ENCODE assay signal across 27 cellular contexts in genomic region chr6:38801305-38801704, GRCh38.
DNase-seq lines count a peak whose midpoint lies in the region; ATAC-seq, FAIRE-seq and TF ChIP-seq lines count a peak whose summit lies in the region.
"Had no signal": no experiment of that assay in that cellular context is flagged by ENCODE, and none has a peak within 500 bp of the region (broad histone marks: within the 10 kb centered on the region; RNA-seq: fewer than 3 reads in every experiment).

No MANE protein-coding gene starts in this region.

- H3K9me3 ChIP-seq in endothelial cell of umbilical vein (replicated peaks; ENCODE audit: control insufficient read depth, insufficient read depth, low read length) = no peaks in the 10 kb centered on the region
- H3K9me3 ChIP-seq in adrenal gland (replicated peaks in 1 of 3) = no peaks in the 10 kb centered on the region
- H3K9me3 ChIP-seq: BE2C, MG63, SJSA1 had no signal

- TF ChIP-seq POLR2A in endothelial cell of umbilical vein (IDR thresholded peaks at IDR 0.05; ENCODE audit: low read depth, low read length) = no peak
- no peak for TF ChIP-seq POLR2A in adrenal gland (IDR thresholded peaks at IDR 0.05)

- peaks cover 38% of the 10 kb centered on the region for H3K4me1 ChIP-seq in endothelial cell of umbilical vein (ENCODE audit: control insufficient read depth, extremely low read depth, insufficient read depth, low read length)
- H3K4me1 ChIP-seq in adrenal gland (replicated peaks in 1 of 2) = no peaks in the 10 kb centered on the region
- H3K4me1 ChIP-seq: SJSA1 had no signal

- H3K27me3 ChIP-seq in endothelial cell of umbilical vein (ENCODE audit: control insufficient read depth in 2 of 2, insufficient read depth in 2 of 2, low read length in 2 of 2) = no peaks in the 10 kb centered on the region
- H3K27me3 ChIP-seq in adrenal gland = peaks cover 5% of the 10 kb centered on the region
- H3K27me3 ChIP-seq: BE2C, SJSA1 had no signal

- ATAC-seq in HG03097 (IDR thresholded peaks at IDR 0.05; ENCODE audit: low FRiP score, unreplicated experiment) = no peak
- ATAC-seq: Right ventricle myocardium inferior had no signal

- no peaks in the 10 kb centered on the region for H3K9me1 ChIP-seq in endothelial cell of umbilical vein (replicated peaks; ENCODE audit: control insufficient read depth, extremely low read depth, insufficient read depth, low read length)

- no peak for TF ChIP-seq CTCF in D721Med (IDR thresholded peaks at IDR 0.05; ENCODE audit: insufficient read depth, missing control alignments)
- no peak for TF ChIP-seq CTCF in endothelial cell of umbilical vein (IDR thresholded peaks at IDR 0.05; ENCODE audit: extremely low read depth in 1 of 2, insufficient read depth in 1 of 2, low read depth in 1 of 2, low read length in 2 of 2)
- no peak for TF ChIP-seq CTCF in adrenal gland (IDR thresholded peaks at IDR 0.05)

- H3K36me3 ChIP-seq in endothelial cell of umbilical vein (ENCODE audit: control insufficient read depth in 2 of 2, extremely low read depth in 1 of 2, insufficient read depth in 2 of 2, low read length in 2 of 2) (no peaks in the 10 kb centered on the region), adrenal gland (replicated peaks in 1 of 2) (no peaks in the 10 kb centered on the region)
- H3K36me3 ChIP-seq: BE2C, MG63, SJSA1 had no signal

- BruUV-seq in endothelial cell of umbilical vein (replicated peaks; lab: Mats Ljungman, UMichigan) = no TSS peak

- no peak overlapping the region for H3K4me3 ChIP-seq in endothelial cell of umbilical vein (replicated peaks in 1 of 3; ENCODE audit: insufficient read depth in 1 of 3, low read depth in 1 of 3, low read length in 3 of 3)
- H3K4me3 ChIP-seq in adrenal gland = no peak overlapping the region
- H3K4me3 ChIP-seq: MG63, PC-9, SJSA1 had no signal

- H3K27ac ChIP-seq in endothelial cell of umbilical vein (ENCODE audit: insufficient read depth, low read depth, low read length) = no peak overlapping the region
- no peak overlapping the region for H3K27ac ChIP-seq in adrenal gland
- no peak overlapping the region for H3K27ac ChIP-seq in caudate nucleus (ENCODE audit: low read depth, low read length)
- H3K27ac ChIP-seq: PC-9, SJSA1 had no signal

- CTCF ChIA-PET in endothelial cell of umbilical vein (lab: Charles Lee) = no interaction called here

- dilution Hi-C loops in endothelial cell of umbilical vein (cut with MboI; ENCODE audit: extremely low pct_ligation_motif_present, low sequenced_read_pairs) = no loop called here

- intact Hi-C loops in endothelial cell of umbilical vein (cut with micrococcal nuclease) (no loop called here), adrenal gland (cut with DNase I) (no loop called here)

- H3K79me2 ChIP-seq in endothelial cell of umbilical vein (ENCODE audit: control insufficient read depth, insufficient read depth, low read length) = no peaks in the 10 kb centered on the region

- POLR2A ChIA-PET in endothelial cell of umbilical vein (lab: Charles Lee) = no interaction called here

- DNase-seq in D721Med (ENCODE audit: insufficient read length, low spot score) (no peak), NCI-H2171 (lab: John Stamatoyannopoulos, UW) (peak; percentile 15), NCI-H82 (lab: John Stamatoyannopoulos, UW) (peak; percentile 75), endothelial cell of umbilical vein (ENCODE audit: low read depth, low spot score) (peak; percentile 26), adrenal gland (no peak), caudate nucleus (lab: John Stamatoyannopoulos, UW) (no peak)
- DNase-seq in stimulated activated CD4-positive, alpha-beta T cell treated with anti-CD3 and anti-CD28 coated beads, Interleukin-4, amount 100 ng/mL, for 4 hours = no peak
- DNase-seq: 8988T; ACHN; BE2C; CD8-positive, alpha-beta memory T cell; GOT3; HCEC 1CT; IMR-90; KG1; MG63; NCI-H1105 treated with DMSO at 0.1 percent for 48 hours; NCI-H146; NCI-H2081; NCI-H345; NCI-H526 treated with DMSO at 0.1 percent for 48 hours; NK-92 treated with Interleukin-12 subunit alpha and Interleukin-12 subunit beta, amount 100 ng/mL, for 24 hours; PC-9 had no signal

- no peaks in the 10 kb centered on the region for H4K20me1 ChIP-seq in endothelial cell of umbilical vein (replicated peaks; ENCODE audit: control insufficient read depth, extremely low read depth, insufficient read depth, low read length)

- no peak overlapping the region for H2AFZ ChIP-seq in endothelial cell of umbilical vein (ENCODE audit: low read depth, low read length)
- H2AFZ ChIP-seq: PC-9 had no signal

- 50 to 60% (median 57%) methylated on average over 4 of the region's 4 CpGs for WGBS in adrenal gland, 4 donors

- no peak overlapping the region for H3K9ac ChIP-seq in endothelial cell of umbilical vein (replicated peaks; ENCODE audit: extremely low read depth, insufficient read depth, low read length)

- FAIRE-seq in D721Med (lab: Jason Lieb, UNC) (peak; percentile 38), endothelial cell of umbilical vein (lab: Jason Lieb, UNC) (no peak)
- FAIRE-seq: GM18507 had no signal

- no peak overlapping the region for H3K4me2 ChIP-seq in endothelial cell of umbilical vein (ENCODE audit: insufficient read depth, low read length)
- H3K4me2 ChIP-seq: PC-9 had no signal

TF ChIP-seq in endothelial cell of umbilical vein, 7 proteins besides CTCF, POLR2A, EP300 and RAD21:
- no peak for TF ChIP-seq JUN (IDR thresholded peaks at IDR 0.05; ENCODE audit: borderline replicate concordance, insufficient read depth, insufficient read length, low read depth)
- no peak for TF ChIP-seq POLR2AphosphoS5 (IDR thresholded peaks at IDR 0.05; ENCODE audit: insufficient read depth, low read depth, low read length)
- TF ChIP-seq GATA2 (IDR thresholded peaks at IDR 0.05; ENCODE audit: insufficient read depth, insufficient read length, low read depth, low read length) = no peak
- TF ChIP-seq MYC (IDR thresholded peaks at IDR 0.05; ENCODE audit: low read depth, low read length) = no peak
- no peak for TF ChIP-seq FOS (IDR thresholded peaks at IDR 0.05; ENCODE audit: borderline replicate concordance, insufficient read depth, low read length)
- no peak for TF ChIP-seq MAX (IDR thresholded peaks at IDR 0.05; ENCODE audit: insufficient read depth, insufficient read length)
- no peak for TF ChIP-seq EZH2 (IDR thresholded peaks at IDR 0.05; ENCODE audit: borderline replicate concordance, low read depth, low read length, severe bottlenecking)

Comparison
In these comparisons a context has a peak if more than half of its experiments do, and no peak if none do; other contexts are left out.
1. DNase-seq: peak in NCI-H2171 (single experiment), NCI-H82 (single experiment) and endothelial cell of umbilical vein (single experiment); none in D721Med (single experiment), adrenal gland (0 of 7), caudate nucleus (0 of 61) and stimulated activated CD4-positive, alpha-beta T cell treated with anti-CD3 and anti-CD28 coated beads, Interleukin-4, amount 100 ng/mL, for 4 hours (0 of 2).